Comparison of ENCODE assay signal across 9 cellular contexts in the genomic region with DNA sequence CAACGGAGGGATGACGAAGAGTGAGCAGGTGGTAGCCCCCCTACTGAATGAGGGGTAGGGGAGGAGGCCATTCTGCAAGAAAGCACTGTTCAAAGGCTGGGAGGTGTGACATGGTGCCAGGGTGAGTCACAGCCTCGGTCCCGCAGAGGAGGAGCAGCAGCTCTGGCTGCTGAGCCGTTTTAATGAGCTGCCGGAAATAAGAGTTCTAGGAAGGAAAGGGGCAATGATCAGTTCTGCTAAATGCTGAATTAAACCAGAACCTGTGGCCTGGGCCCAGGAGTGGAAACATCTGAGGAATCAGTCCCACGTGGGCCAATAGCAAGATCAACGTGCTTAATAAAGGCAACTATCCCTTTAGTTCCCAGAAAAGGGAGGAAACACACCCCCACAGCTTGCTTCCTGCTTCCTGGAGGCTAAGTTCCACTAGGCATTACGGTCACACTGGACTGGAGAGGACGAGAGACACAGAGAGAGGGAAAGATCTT. TPM values are rescaled to one million over a fixed set of nuclear protein-coding genes. Genes with fewer than 3 reads are reported as not detected.
DNase-seq lines count a peak whose midpoint lies in the region; ATAC-seq and TF ChIP-seq lines count a peak whose summit lies in the region.
"Had no signal": no experiment of that assay in that cellular context is flagged by ENCODE, and none has a peak within 500 bp of the region (broad histone marks: within the 10 kb centered on the region; RNA-seq: fewer than 3 reads in every experiment).

No MANE protein-coding gene starts in this region.

- peak overlapping the region; percentile 37 for H3K4me3 ChIP-seq in CD4-positive, CD25-positive, alpha-beta regulatory T cell (ENCODE audit: low read depth, low read length)
- H3K4me3 ChIP-seq in NT2/D1 (ENCODE audit: insufficient read length, low read depth) (no peak overlapping the region), GM23338 (no peak overlapping the region), HAP-1 (no peak overlapping the region), SK-N-SH (ENCODE audit: low read depth in 2 of 2, low read length in 1 of 2) (no peak overlapping the region)

- peaks cover 5% of the 10 kb centered on the region; the same call in 1 of the 2 replicates for H3F3A ChIP-seq in GM23338 (replicated peaks; ENCODE audit: low read depth)
- peaks cover 6% of the 10 kb centered on the region for H3F3A ChIP-seq in SK-N-SH (replicated peaks; ENCODE audit: insufficient read depth)

- H3K27ac Mint-ChIP-seq in CD4-positive, CD25-positive, alpha-beta regulatory T cell, result peak overlapping the region in 2 of 3 donors; percentile 62 to 68
- H3K27ac Mint-ChIP-seq in dendritic cell treated with granulocyte-macrophage colony-stimulating factor and Interleukin-4, amounts not matched to agents 40 ng/mL and 50 ng/mL, for 4 days, result peak overlapping the region; percentile 61
- H3K27ac Mint-ChIP-seq in natural killer cell treated with Interleukin-12 subunit alpha and Interleukin-12 subunit beta and Interleukin-15 and Interleukin-18, amount 100 ng/mL, for 72 hours, result peak overlapping the region; percentile 59 to 82
- no peak overlapping the region; the same call in 1 of the 2 replicates for H3K27ac Mint-ChIP-seq in GM23338

- no peak for TF ChIP-seq EP300 in SK-N-SH (IDR thresholded peaks at IDR 0.05; ENCODE audit: borderline replicate concordance in 1 of 2, low read depth in 1 of 2, low read length in 1 of 2)

- in situ Hi-C loops in HAP-1 (cut with MboI; ENCODE audit: low sequenced_read_pairs), result no loop called here

- TF ChIP-seq CTCF in GM23338 (conservative IDR thresholded peaks at IDR 0.05; ENCODE audit: low read depth in 2 of 2) (no peak), SK-N-SH (IDR thresholded peaks at IDR 0.05) (no peak)

- peaks cover 46% of the 10 kb centered on the region for H3K36me3 ChIP-seq in CD4-positive, CD25-positive, alpha-beta regulatory T cell (ENCODE audit: control insufficient read depth, insufficient read depth, low read length)
- H3K36me3 ChIP-seq in NT2/D1 (ENCODE audit: insufficient read depth, insufficient read length, low read length), result peaks cover 58% of the 10 kb centered on the region
- H3K36me3 ChIP-seq in GM23338 (ENCODE audit: insufficient read depth), result peaks cover 20% of the 10 kb centered on the region
- peaks cover 37% of the 10 kb centered on the region for H3K36me3 ChIP-seq in HAP-1 (replicated peaks)
- H3K36me3 ChIP-seq in SK-N-SH (replicated peaks in 1 of 2; ENCODE audit: control insufficient read depth in 1 of 2, insufficient read depth in 2 of 2, low read length in 1 of 2), result peaks cover 16 to 40% of the 10 kb centered on the region in 2 experiments

- CTCF ChIA-PET in SK-N-SH (lab: Yijun Ruan, JAX), result interaction anchor here (1.0 to 2.8 kb wide), 3 partner anchors 15 to 180 kb away, joined by 5 to 8 read pairs (median 5); no protein-coding TSS in a partner anchor

- H3K9ac ChIP-seq in NT2/D1 (ENCODE audit: insufficient read length, low read depth) (peak overlapping the region; percentile 17), SK-N-SH (no peak overlapping the region)

- H3K4me1 Mint-ChIP-seq in CD4-positive, CD25-positive, alpha-beta regulatory T cell, result peaks cover 0 to 59% (median 30%) of the 10 kb centered on the region in 4 donors
- H3K4me1 Mint-ChIP-seq in dendritic cell treated with granulocyte-macrophage colony-stimulating factor and Interleukin-4, amounts not matched to agents 40 ng/mL and 50 ng/mL, for 4 days (ENCODE audit: low read depth), result peaks cover 45% of the 10 kb centered on the region
- H3K4me1 Mint-ChIP-seq in natural killer cell treated with Interleukin-12 subunit alpha and Interleukin-12 subunit beta and Interleukin-15 and Interleukin-18, amount 100 ng/mL, for 72 hours (ENCODE audit: low read depth in 2 of 2), result peaks cover 30 to 32% of the 10 kb centered on the region in 2 donors
- H3K4me1 Mint-ChIP-seq in GM23338, result peaks cover 29% of the 10 kb centered on the region

- H2AFZ ChIP-seq in GM23338 (no peak overlapping the region), SK-N-SH (ENCODE audit: low read depth) (no peak overlapping the region)

- H3K4me2 ChIP-seq in GM23338, result no peak overlapping the region
- H3K4me2 ChIP-seq in SK-N-SH, result no peak overlapping the region

- H3K4me1 ChIP-seq in CD4-positive, CD25-positive, alpha-beta regulatory T cell (ENCODE audit: control insufficient read depth, insufficient read depth, low read length, poor library complexity, severe bottlenecking), result peaks cover 26% of the 10 kb centered on the region
- H3K4me1 ChIP-seq in NT2/D1 (ENCODE audit: insufficient read depth, insufficient read length), result peaks cover 13% of the 10 kb centered on the region
- H3K4me1 ChIP-seq in GM23338 (ENCODE audit: insufficient read depth), result 0 out of 2 replicates have a peak, but pooled peaks cover 4% of the 10 kb centered on the region
- H3K4me1 ChIP-seq in HAP-1, result peaks cover 3% of the 10 kb centered on the region
- no peaks in the 10 kb centered on the region; a peak in 1 of 4 replicates for H3K4me1 ChIP-seq in SK-N-SH (ENCODE audit: control insufficient read depth in 1 of 2, insufficient read depth in 2 of 2, low read depth in 1 of 2, low read length in 1 of 2)

- POLR2A ChIA-PET in SK-N-SH (lab: Yijun Ruan, JAX), result no interaction called here

- no peak overlapping the region for H3K27ac ChIP-seq in CD4-positive, CD25-positive, alpha-beta regulatory T cell (ENCODE audit: insufficient read depth, low read length, poor library complexity, severe bottlenecking)
- no peak overlapping the region for H3K27ac ChIP-seq in GM23338 (ENCODE audit: low read depth)
- no peak overlapping the region for H3K27ac ChIP-seq in SK-N-SH (ENCODE audit: low read depth in 2 of 2, low read length in 1 of 2)

- peaks cover 53% of the 10 kb centered on the region for H3K79me2 ChIP-seq in GM23338 (replicated peaks; ENCODE audit: insufficient read depth)
- H3K79me2 ChIP-seq in SK-N-SH (ENCODE audit: insufficient read depth), result peaks cover 39% of the 10 kb centered on the region

- peak in 1 of 2 donors; percentile 60 for ATAC-seq in CD4-positive, CD25-positive, alpha-beta regulatory T cell (ENCODE audit: low read depth in 2 of 2)
- ATAC-seq in natural killer cell treated with Interleukin-12 subunit alpha and Interleukin-12 subunit beta and Interleukin-15 and Interleukin-18, amount 100 ng/mL, for 72 hours, result no peak
- no peak for ATAC-seq in GM23338
- no peak for ATAC-seq in GM18519 (IDR thresholded peaks at IDR 0.05; ENCODE audit: low FRiP score, unreplicated experiment)

- no peaks in the 10 kb centered on the region for H3K9me3 ChIP-seq in CD4-positive, CD25-positive, alpha-beta regulatory T cell (ENCODE audit: control insufficient read depth in 2 of 2, low read length in 2 of 2)
- H3K9me3 ChIP-seq in NT2/D1 (ENCODE audit: insufficient read depth, low read length), result no peaks in the 10 kb centered on the region
- no peaks in the 10 kb centered on the region; the same call in 1 of the 2 replicates for H3K9me3 ChIP-seq in HAP-1
- H3K9me3 ChIP-seq in SK-N-SH, result no peaks in the 10 kb centered on the region

- DNase-seq in CD4-positive, CD25-positive, alpha-beta regulatory T cell, result peak in 1 of 3 donors; percentile 69
- DNase-seq in NT2/D1 (ENCODE audit: low read depth, low spot score) (no peak), GM23338 (ENCODE audit: low spot score) (no peak), HAP-1 (ENCODE audit: low spot score in 2 of 2) (no peak), SK-N-SH (no peak)
- DNase-seq in natural killer cell treated with Interleukin-12 subunit alpha and Interleukin-12 subunit beta and Interleukin-15 and Interleukin-18, amount 100 ng/mL, for 72 hours (ENCODE audit: low spot score), result no peak
- DNase-seq: NCI-H1092 treated with DMSO at 0.1 percent for 48 hours had no signal

- 89% methylated on average over 10 of the region's 10 CpGs for WGBS in SK-N-SH (ENCODE audit: low lambda C conversion rate)

- H3K36me3 Mint-ChIP-seq in CD4-positive, CD25-positive, alpha-beta regulatory T cell, result peaks cover 34% of the 10 kb centered on the region
- H3K36me3 Mint-ChIP-seq in dendritic cell treated with granulocyte-macrophage colony-stimulating factor and Interleukin-4, amounts not matched to agents 40 ng/mL and 50 ng/mL, for 4 days (ENCODE audit: low read depth), result peaks cover 68% of the 10 kb centered on the region
- H3K36me3 Mint-ChIP-seq in natural killer cell treated with Interleukin-12 subunit alpha and Interleukin-12 subunit beta and Interleukin-15 and Interleukin-18, amount 100 ng/mL, for 72 hours, result peaks cover 13% of the 10 kb centered on the region
- peaks cover 49% of the 10 kb centered on the region for H3K36me3 Mint-ChIP-seq in GM23338 (ENCODE audit: low read depth)

- H3K27me3 Mint-ChIP-seq in CD4-positive, CD25-positive, alpha-beta regulatory T cell, result no peaks in the 10 kb centered on the region
- no peaks in the 10 kb centered on the region for H3K27me3 Mint-ChIP-seq in dendritic cell treated with granulocyte-macrophage colony-stimulating factor and Interleukin-4, amounts not matched to agents 40 ng/mL and 50 ng/mL, for 4 days
- H3K27me3 Mint-ChIP-seq in natural killer cell treated with Interleukin-12 subunit alpha and Interleukin-12 subunit beta and Interleukin-15 and Interleukin-18, amount 100 ng/mL, for 72 hours, result no peaks in the 10 kb centered on the region
- peaks cover 10% of the 10 kb centered on the region for H3K27me3 Mint-ChIP-seq in GM23338 (ENCODE audit: insufficient read depth, low read depth, poor library complexity)

- intact Hi-C loops in dendritic cell treated with granulocyte-macrophage colony-stimulating factor and Interleukin-4, amounts not matched to agents 40 ng/mL and 50 ng/mL, for 4 days (cut with micrococcal nuclease), result no loop called here

- H4K20me1 ChIP-seq in GM23338 (replicated peaks; ENCODE audit: insufficient read depth), result peaks cover 28% of the 10 kb centered on the region
- H4K20me1 ChIP-seq in SK-N-SH (ENCODE audit: insufficient read depth), result no peaks in the 10 kb centered on the region

- H3K4me3 Mint-ChIP-seq in CD4-positive, CD25-positive, alpha-beta regulatory T cell, result peak overlapping the region in 2 of 4 donors; percentile 52 to 76
- H3K4me3 Mint-ChIP-seq in dendritic cell treated with granulocyte-macrophage colony-stimulating factor and Interleukin-4, amounts not matched to agents 40 ng/mL and 50 ng/mL, for 4 days, result no peak overlapping the region
- peak overlapping the region; percentile 53 for H3K4me3 Mint-ChIP-seq in natural killer cell treated with Interleukin-12 subunit alpha and Interleukin-12 subunit beta and Interleukin-15 and Interleukin-18, amount 100 ng/mL, for 72 hours
- H3K4me3 Mint-ChIP-seq in GM23338, result no peak overlapping the region

- no peaks in the 10 kb centered on the region for H3K9me2 ChIP-seq in GM23338 (ENCODE audit: insufficient read depth)
- H3K9me2 ChIP-seq in SK-N-SH, result no peaks in the 10 kb centered on the region

- TF ChIP-seq RAD21 in SK-N-SH (IDR thresholded peaks at IDR 0.05; ENCODE audit: low read length), result no peak

- H3K9me3 Mint-ChIP-seq in CD4-positive, CD25-positive, alpha-beta regulatory T cell, result no peaks in the 10 kb centered on the region
- no peaks in the 10 kb centered on the region for H3K9me3 Mint-ChIP-seq in dendritic cell treated with granulocyte-macrophage colony-stimulating factor and Interleukin-4, amounts not matched to agents 40 ng/mL and 50 ng/mL, for 4 days
- H3K9me3 Mint-ChIP-seq in natural killer cell treated with Interleukin-12 subunit alpha and Interleukin-12 subunit beta and Interleukin-15 and Interleukin-18, amount 100 ng/mL, for 72 hours, result no peaks in the 10 kb centered on the region
- no peaks in the 10 kb centered on the region for H3K9me3 Mint-ChIP-seq in GM23338

- H3K27me3 ChIP-seq in CD4-positive, CD25-positive, alpha-beta regulatory T cell (ENCODE audit: control insufficient read depth, insufficient read depth, low read length), result no peaks in the 10 kb centered on the region
- H3K27me3 ChIP-seq in NT2/D1 (ENCODE audit: insufficient read depth, insufficient read length), result no peaks in the 10 kb centered on the region
- no peaks in the 10 kb centered on the region for H3K27me3 ChIP-seq in GM23338 (ENCODE audit: insufficient read depth)
- H3K27me3 ChIP-seq in HAP-1 (ENCODE audit: low read depth), result no peaks in the 10 kb centered on the region
- no peaks in the 10 kb centered on the region for H3K27me3 ChIP-seq in SK-N-SH (ENCODE audit: insufficient read depth)

RNA-seq across cellular contexts. Expression of a gene that starts 3.6 kb away (rescaled TPM):
- total RNA-seq in CD4-positive, CD25-positive, alpha-beta regulatory T cell, result 71.4 TPM
- polyA plus RNA-seq in CD4-positive, CD25-positive, alpha-beta regulatory T cell, result 10 to 100 TPM; 21.8 to 30.4 (median 26.5) TPM
- total RNA-seq in natural killer cell treated with Interleukin-12 subunit alpha and Interleukin-12 subunit beta and Interleukin-15 and Interleukin-18, amount 100 ng/mL, for 72 hours, result 10 to 100 TPM; 47.7 to 72.8 TPM
- total RNA-seq in GM23338 (2014; rRNA removed; shearing (Covaris generic)), result 56.6 and 73.1 TPM in 2 replicates
- polyA plus RNA-seq in GM23338 (2016; fragmentation: Nextera tagmentation; extraction: Ambion mirVana) (60.5 and 64.6 TPM in 2 replicates), SK-N-SH (2012; rRNA removed) (25.5 and 37.0 TPM in 2 replicates)
- polyA plus RNA-seq in SK-N-SH (2012; cell fraction: cytosol; rRNA removed), result 16.2 and 18.6 TPM in 2 replicates
- polyA plus RNA-seq in SK-N-SH (2012; cell fraction: nucleus; rRNA removed), result 210 and 245 TPM in 2 replicates

RNA-seq across cellular contexts. Expression of a gene that starts 49.2 kb away (rescaled TPM):
- total RNA-seq in CD4-positive, CD25-positive, alpha-beta regulatory T cell, result not detected
- not detected for polyA plus RNA-seq in CD4-positive, CD25-positive, alpha-beta regulatory T cell
- not detected for total RNA-seq in natural killer cell treated with Interleukin-12 subunit alpha and Interleukin-12 subunit beta and Interleukin-15 and Interleukin-18, amount 100 ng/mL, for 72 hours
- total RNA-seq in GM23338 (2014; rRNA removed; shearing (Covaris generic)), result 129 and 143 TPM in 2 replicates
- polyA plus RNA-seq in GM23338 (2016; fragmentation: Nextera tagmentation; extraction: Ambion mirVana), result 63.9 and 68.5 TPM in 2 replicates
- not detected in 2 replicates for polyA plus RNA-seq in SK-N-SH (2012; rRNA removed)
- not detected in 2 replicates for polyA plus RNA-seq in SK-N-SH (2012; cell fraction: cytosol; rRNA removed)
- not detected in 2 replicates for polyA plus RNA-seq in SK-N-SH (2012; cell fraction: nucleus; rRNA removed)

RNA-seq across cellular contexts. Expression of a gene that starts 59.9 kb away (rescaled TPM):
- total RNA-seq in CD4-positive, CD25-positive, alpha-beta regulatory T cell, result not detected
- under 1 TPM in 1 of 4 donors, not detected in 3; 0.08 TPM for polyA plus RNA-seq in CD4-positive, CD25-positive, alpha-beta regulatory T cell
- not detected for total RNA-seq in natural killer cell treated with Interleukin-12 subunit alpha and Interleukin-12 subunit beta and Interleukin-15 and Interleukin-18, amount 100 ng/mL, for 72 hours
- total RNA-seq in GM23338 (2014; rRNA removed; shearing (Covaris generic)), result 0.49 and 0.66 TPM in 2 replicates
- polyA plus RNA-seq in GM23338 (2016; fragmentation: Nextera tagmentation; extraction: Ambion mirVana) (0.35 and 0.52 TPM in 2 replicates), SK-N-SH (2012; rRNA removed) (not detected in 2 replicates)
- not detected in 2 replicates for polyA plus RNA-seq in SK-N-SH (2012; cell fraction: cytosol; rRNA removed)
- polyA plus RNA-seq in SK-N-SH (2012; cell fraction: nucleus; rRNA removed), result not detected in 2 replicates

Comparison
In these comparisons a context has a peak if more than half of its experiments do, and no peak if none do; other contexts are left out.
1. RNA of a gene that starts 49.2 kb away (total RNA-seq): 129 to 143 TPM in GM23338; not detected in CD4-positive, CD25-positive, alpha-beta regulatory T cell (single experiment) and not detected in natural killer cell treated with Interleukin-12 subunit alpha and Interleukin-12 subunit beta and Interleukin-15 and Interleukin-18, amount 100 ng/mL, for 72 hours; every median in the first group is over 100 times any median in the second.